8 cellular contexts compared by ENCODE assay signal in genomic region chr18:3481696-3482210, GRCh38. TPM values are rescaled to one million over a fixed set of nuclear protein-coding genes. Genes with fewer than 3 reads are reported as not detected.
DNase-seq lines count a peak whose midpoint lies in the region; ATAC-seq, FAIRE-seq and TF ChIP-seq lines count a peak whose summit lies in the region.

No MANE protein-coding gene starts in this region.

- TF ChIP-seq CTCF in A549 (IDR thresholded peaks at IDR 0.05), result peak; percentile 28; the same call in 2 of the 3 replicates
- TF ChIP-seq CTCF in keratinocyte (optimal IDR thresholded peaks at IDR 0.05 in 1 of 3, IDR thresholded peaks at IDR 0.05 in 1 of 3, conservative IDR thresholded peaks at IDR 0.05 in 1 of 3; ENCODE audit: extremely low read depth in 1 of 3, insufficient read depth in 2 of 3, low read length in 3 of 3), result peak; percentile 42 to 56 (median 54)

- H3K9me1 ChIP-seq in keratinocyte (ENCODE audit: control insufficient read depth, extremely low read depth, insufficient read depth, low read length), result no peaks in the 10 kb centered on the region

- peak overlapping the region in 1 of 2 experiments; percentile 46; a peak in 2 of 6 replicates for H3K27ac ChIP-seq in A549
- H3K27ac ChIP-seq in keratinocyte (ENCODE audit: control insufficient read depth, insufficient read depth, low read length), result no peak overlapping the region

- no peak overlapping the region for H3K4me3 ChIP-seq in A549
- H3K4me3 ChIP-seq in keratinocyte (ENCODE audit: control insufficient read depth in 2 of 3, extremely low read depth in 1 of 3, insufficient read depth in 2 of 3, low read depth in 1 of 3, low read length in 3 of 3), result no peak overlapping the region

- FAIRE-seq in A549 (lab: Jason Lieb, UNC) (no peak), keratinocyte (lab: Jason Lieb, UNC) (peak; percentile 39)

- no peak overlapping the region for H3K4me3 Mint-ChIP-seq in activated CD4-positive, alpha-beta T cell treated with anti-CD3 and anti-CD28 coated beads, Interleukin-2, amount 10 ng/mL, durations not matched to agents 7 days and 5 days

- H3K27me3 Mint-ChIP-seq in activated CD4-positive, alpha-beta T cell treated with anti-CD3 and anti-CD28 coated beads, Interleukin-2, amount 10 ng/mL, durations not matched to agents 7 days and 5 days, result peaks cover 4% of the 10 kb centered on the region

- H3K4me1 ChIP-seq in A549, result no peaks in the 10 kb centered on the region
- H3K4me1 ChIP-seq in keratinocyte (ENCODE audit: control insufficient read depth, extremely low read depth, insufficient read depth, low read length), result peaks cover 7% of the 10 kb centered on the region

- no peaks in the 10 kb centered on the region for H4K20me1 ChIP-seq in keratinocyte (ENCODE audit: control insufficient read depth, extremely low read depth, insufficient read depth, low read length)

- H3K4me2 ChIP-seq in A549 (no peak overlapping the region), keratinocyte (ENCODE audit: control insufficient read depth, extremely low read depth, insufficient read depth, low read depth, low read length) (no peak overlapping the region)

- TF ChIP-seq EP300 in A549 (IDR thresholded peaks at IDR 0.05), result no peak

- TF ChIP-seq POLR2A in A549 (IDR thresholded peaks at IDR 0.05; ENCODE audit: low read length), result no peak

- WGBS in A549 (ENCODE audit: missing lambda C conversion rate), result 46% methylated on average over 5 of the region's 5 CpGs

- H3K36me3 Mint-ChIP-seq in activated CD4-positive, alpha-beta T cell treated with anti-CD3 and anti-CD28 coated beads, Interleukin-2, amount 10 ng/mL, durations not matched to agents 7 days and 5 days (ENCODE audit: low read depth), result no peaks in the 10 kb centered on the region

- peak; percentile 8 to 29; a peak in 2 of 5 replicates for TF ChIP-seq RAD21 in A549 (conservative IDR thresholded peaks at IDR 0.05 in 1 of 2, IDR thresholded peaks at IDR 0.05 in 1 of 2)

- dilution Hi-C loops in keratinocyte (cut with MboI; ENCODE audit: extremely low pct_ligation_motif_present, low sequenced_read_pairs), result no loop called here

- POLR2A ChIA-PET in A549 (lab: Yijun Ruan, JAX), result no interaction called here
- POLR2A ChIA-PET in activated CD4-positive, alpha-beta T cell treated with anti-CD3 and anti-CD28 coated beads, Interleukin-2, amount 10 ng/mL, durations not matched to agents 7 days and 5 days (lab: Charles Lee), result no interaction called here

- H3K27me3 ChIP-seq in keratinocyte (ENCODE audit: control insufficient read depth, extremely low read depth, insufficient read depth, low read length), result no peaks in the 10 kb centered on the region

- no peak overlapping the region for H3K9ac ChIP-seq in keratinocyte (ENCODE audit: control insufficient read depth, extremely low read depth, insufficient read depth, low read length)

- no peaks in the 10 kb centered on the region for H3K36me3 ChIP-seq in keratinocyte (ENCODE audit: control insufficient read depth in 2 of 2, extremely low read depth in 1 of 2, insufficient read depth in 2 of 2, low read length in 2 of 2)

- CTCF ChIA-PET in A549 (lab: Yijun Ruan, JAX), result interaction anchor here (1.1 to 1.6 kb wide), 6 partner anchors 8 to 185 kb away, joined by 3 to 5 read pairs (median 3); no protein-coding TSS in a partner anchor
- CTCF ChIA-PET in activated CD4-positive, alpha-beta T cell treated with anti-CD3 and anti-CD28 coated beads, Interleukin-2, amount 10 ng/mL, durations not matched to agents 7 days and 5 days (lab: Charles Lee), result interaction anchor here (0.5 to 1.3 kb wide), 2 partner anchors 11 to 101 kb away, joined by 3 to 4 read pairs; no protein-coding TSS in a partner anchor

- H3K9me3 Mint-ChIP-seq in activated CD4-positive, alpha-beta T cell treated with anti-CD3 and anti-CD28 coated beads, Interleukin-2, amount 10 ng/mL, durations not matched to agents 7 days and 5 days, result no peaks in the 10 kb centered on the region

- DNase-seq in A549 (ENCODE audit: low read depth in 1 of 2, low spot score in 1 of 2) (peak in 1 of 2 experiments; percentile 28), EH (ENCODE audit: low read depth) (peak; percentile 41), HuH-7 (ENCODE audit: low spot score) (peak; percentile 76), keratinocyte (ENCODE audit: low read depth, low spot score) (no peak), NCI-H2227 (lab: John Stamatoyannopoulos, UW; ENCODE audit: unreplicated experiment) (no peak)
- peak; percentile 22 for DNase-seq in activated CD4-positive, alpha-beta T cell treated with anti-CD3 and anti-CD28 coated beads, Interleukin-2, amount 10 ng/mL, durations not matched to agents 7 days and 5 days
- DNase-seq in activated CD4-positive, CD25-positive, alpha-beta regulatory T cell treated with anti-CD3 and anti-CD28 coated beads, Interleukin-2, amount 50 U/mL, for 72 hours, result no peak

- H3K79me2 ChIP-seq in keratinocyte (ENCODE audit: control insufficient read depth, insufficient read depth, low read length), result no peaks in the 10 kb centered on the region

- no peaks in the 10 kb centered on the region for H3K4me1 Mint-ChIP-seq in activated CD4-positive, alpha-beta T cell treated with anti-CD3 and anti-CD28 coated beads, Interleukin-2, amount 10 ng/mL, durations not matched to agents 7 days and 5 days

- no peak overlapping the region for H2AFZ ChIP-seq in keratinocyte (ENCODE audit: control insufficient read depth, low read length)

- H3K9me3 ChIP-seq in A549 (no peaks in the 10 kb centered on the region), keratinocyte (ENCODE audit: control insufficient read depth, low read depth, low read length) (no peaks in the 10 kb centered on the region)

- no peak overlapping the region for H3K27ac Mint-ChIP-seq in activated CD4-positive, alpha-beta T cell treated with anti-CD3 and anti-CD28 coated beads, Interleukin-2, amount 10 ng/mL, durations not matched to agents 7 days and 5 days

- ATAC-seq in A549, result peak; percentile 70 to 90; a peak in 4 of 6 replicates
- ATAC-seq in GM18873 (IDR thresholded peaks at IDR 0.05; ENCODE audit: low FRiP score, unreplicated experiment), result no peak

TF ChIP-seq in A549, 52 proteins besides CTCF, POLR2A, EP300 and RAD21 (continues in another document):
- TF ChIP-seq HEYL (CRISPR knock-in tag; IDR thresholded peaks at IDR 0.05) (no peak), BCL3 (IDR thresholded peaks at IDR 0.05) (no peak), CHD2 (IDR thresholded peaks at IDR 0.05; ENCODE audit: low read length, partially characterized antibody) (no peak), CBX2 (IDR thresholded peaks at IDR 0.05; ENCODE audit: borderline replicate concordance, low read depth) (no peak), SREBF2 (IDR thresholded peaks at IDR 0.05) (no peak), EHMT2 (IDR thresholded peaks at IDR 0.05; ENCODE audit: low read depth) (no peak), MAFK (IDR thresholded peaks at IDR 0.05; ENCODE audit: partially characterized antibody) (no peak), MAX (IDR thresholded peaks at IDR 0.05) (no peak), ELK1 (IDR thresholded peaks at IDR 0.05; ENCODE audit: low read depth, low read length) (no peak), HDAC2 (IDR thresholded peaks at IDR 0.05) (no peak), ZC3H11A (IDR thresholded peaks at IDR 0.05) (no peak), KDM5A (IDR thresholded peaks at IDR 0.05) (no peak)

RNA-seq across cellular contexts. Expression of gene TGIF1, which starts 31.8 kb away (rescaled TPM):
- polyA plus RNA-seq in A549 (2011; rRNA removed) (174 and 196 TPM in 2 replicates), A549 (2017; fragmentation: RNase III; extraction: RNeasy Plus Mini Kit Qiagen cat#74134 plus additional on column Dnase treatment) (132 to 160 TPM (median 159 TPM) in 3 replicates), keratinocyte (111 to 187 TPM (median 115 TPM) in 3 replicates)
- polyA plus RNA-seq in A549 (2012; cell fraction: cytosol; rRNA removed), result 187 and 232 TPM in 2 replicates
- 218 and 317 TPM in 2 replicates for polyA plus RNA-seq in A549 (2012; cell fraction: nucleus; rRNA removed)
- 302 and 322 TPM in 2 replicates for polyA minus RNA-seq in A549 (2011; rRNA and poly(A)+ RNA removed)
- 10 to 100 TPM; 12.5 to 14.7 TPM for total RNA-seq in activated CD4-positive, alpha-beta T cell treated with anti-CD3 and anti-CD28 coated beads, Interleukin-2, amount 10 ng/mL, durations not matched to agents 7 days and 5 days
- 163 TPM for polyA plus RNA-seq in keratinocyte (2011; ENCODE audit: low read depth)
- polyA plus RNA-seq in keratinocyte (2011; cell fraction: cytosol; rRNA removed), result 115 and 141 TPM in 2 replicates
- 323 and 359 TPM in 2 replicates for polyA plus RNA-seq in keratinocyte (2011; cell fraction: nucleus; rRNA removed)
- polyA plus RNA-seq in keratinocyte (2012; ENCODE audit: low replicate concordance), result 66.2 and 105 TPM in 2 replicates
- 134 to 144 TPM (median 142 TPM) in 3 replicates for polyA minus RNA-seq in keratinocyte
- polyA minus RNA-seq in keratinocyte (2011; cell fraction: cytosol; rRNA and poly(A)+ RNA removed), result 54.9 TPM
- 79.0 and 130 TPM in 2 replicates for polyA minus RNA-seq in keratinocyte (2011; cell fraction: nucleus; rRNA and poly(A)+ RNA removed)

Comparison
In these comparisons a context has a peak if more than half of its experiments do, and no peak if none do; other contexts are left out.
1. DNase-seq: peak in EH (single experiment), HuH-7 (single experiment) and activated CD4-positive, alpha-beta T cell treated with anti-CD3 and anti-CD28 coated beads, Interleukin-2, amount 10 ng/mL, durations not matched to agents 7 days and 5 days (single experiment); none in keratinocyte (single experiment), activated CD4-positive, CD25-positive, alpha-beta regulatory T cell treated with anti-CD3 and anti-CD28 coated beads, Interleukin-2, amount 50 U/mL, for 72 hours (single experiment) and NCI-H2227 (single experiment).